Comparison of ENCODE assay signal across 10 cellular contexts in genomic region chr3:177824190-177824786, GRCh38.
DNase-seq lines count a peak whose midpoint lies in the region; ATAC-seq, FAIRE-seq and TF ChIP-seq lines count a peak whose summit lies in the region.
"Had no signal": no experiment of that assay in that cellular context is flagged by ENCODE, and none has a peak within 500 bp of the region (broad histone marks: within the 10 kb centered on the region; RNA-seq: fewer than 3 reads in every experiment).

No MANE protein-coding gene starts in this region.

- H3K36me3 ChIP-seq in RWPE2 (ENCODE audit: low read depth) (no peaks in the 10 kb centered on the region), pancreas (no peaks in the 10 kb centered on the region), HAP-1 (replicated peaks) (no peaks in the 10 kb centered on the region)

- no peaks in the 10 kb centered on the region for H3K4me1 Mint-ChIP-seq in effector memory CD8-positive, alpha-beta T cell (ENCODE audit: low read depth in 2 of 2)

- H3K27me3 ChIP-seq in RWPE2 (ENCODE audit: insufficient read depth, poor library complexity, severe bottlenecking) (no peaks in the 10 kb centered on the region), pancreas (no peaks in the 10 kb centered on the region), HAP-1 (ENCODE audit: low read depth) (no peaks in the 10 kb centered on the region)

- ATAC-seq in RWPE2 (ENCODE audit: low read depth) (peak; percentile 30), pancreas (peak; percentile 67 to 88 (median 84)), GM19452 (IDR thresholded peaks at IDR 0.05; ENCODE audit: unreplicated experiment) (no peak)
- ATAC-seq in effector memory CD8-positive, alpha-beta T cell (replicated peaks): no peak

- no peaks in the 10 kb centered on the region for H3K27me3 Mint-ChIP-seq in effector memory CD8-positive, alpha-beta T cell

- 14 to 23% methylated on average over 4 of the region's 4 CpGs for WGBS in pancreas, 2 donors

- in situ Hi-C loops in HAP-1 (cut with MboI; ENCODE audit: low sequenced_read_pairs): no loop called here

- H3K9me3 ChIP-seq in RWPE2 (ENCODE audit: severe bottlenecking) (no peaks in the 10 kb centered on the region), pancreas (no peaks in the 10 kb centered on the region), HAP-1 (no peaks in the 10 kb centered on the region)

- H3K36me3 Mint-ChIP-seq in effector memory CD8-positive, alpha-beta T cell (ENCODE audit: insufficient read depth): no peaks in the 10 kb centered on the region

- DNase-seq in Ammon's horn (ENCODE audit: low spot score): peak; percentile 16
- DNase-seq in RWPE2 (ENCODE audit: low spot score): no peak
- peak; percentile 64 for DNase-seq in fibroblast of villous mesenchyme (ENCODE audit: low read depth)
- DNase-seq in pancreas: peak in 3 of 6 donors; percentile 27 to 50 (median 49)
- no peak for DNase-seq in HAP-1 (ENCODE audit: low spot score in 2 of 2)
- DNase-seq in NOMO-1 treated with DMSO at 0.1 percent for 48 hours (lab: John Stamatoyannopoulos, UW; ENCODE audit: unreplicated experiment): no peak
- DNase-seq in effector memory CD8-positive, alpha-beta T cell: no peak
- DNase-seq: NCI-H1417 treated with DMSO at 0.1 percent for 48 hours had no signal

- H3K4me1 ChIP-seq in RWPE2 (ENCODE audit: insufficient read depth, poor library complexity, severe bottlenecking) (peaks cover 26% of the 10 kb centered on the region), pancreas (peaks cover 0 to 10% (median 5%) of the 10 kb centered on the region in 3 donors), HAP-1 (no peaks in the 10 kb centered on the region; the same call in 1 of the 2 replicates)

- H3K27ac ChIP-seq in RWPE2 (ENCODE audit: poor library complexity, severe bottlenecking) (no peak overlapping the region), pancreas (peak overlapping the region in 1 of 4 donors; percentile 36)

- no peaks in the 10 kb centered on the region for H3K9me3 Mint-ChIP-seq in effector memory CD8-positive, alpha-beta T cell

- no peak for FAIRE-seq in pancreas (lab: Jason Lieb, UNC)
- FAIRE-seq: D721Med had no signal

- intact Hi-C loops in pancreas (cut with DNase I): no loop called here

- TF ChIP-seq CTCF in RWPE2 (IDR thresholded peaks at IDR 0.05; ENCODE audit: poor library complexity, severe bottlenecking) (no peak), fibroblast of villous mesenchyme (IDR thresholded peaks at IDR 0.05; ENCODE audit: insufficient read depth, low read depth, low read length) (no peak), pancreas (IDR thresholded peaks at IDR 0.05) (no peak)

- no peak overlapping the region for H3K4me3 Mint-ChIP-seq in effector memory CD8-positive, alpha-beta T cell

- no peak overlapping the region for H3K4me3 ChIP-seq in RWPE2 (ENCODE audit: severe bottlenecking)
- no peak overlapping the region for H3K4me3 ChIP-seq in fibroblast of villous mesenchyme (ENCODE audit: low read depth, low read length)
- no peak overlapping the region for H3K4me3 ChIP-seq in pancreas
- H3K4me3 ChIP-seq in HAP-1: no peak overlapping the region

- H3K27ac Mint-ChIP-seq in effector memory CD8-positive, alpha-beta T cell: no peak overlapping the region

Comparison
In these comparisons a context has a peak if more than half of its experiments do, and no peak if none do; other contexts are left out.
1. DNase-seq: peak in Ammon's horn (single experiment) and fibroblast of villous mesenchyme (single experiment); none in RWPE2 (single experiment), HAP-1 (0 of 2), NOMO-1 treated with DMSO at 0.1 percent for 48 hours (single experiment) and effector memory CD8-positive, alpha-beta T cell (0 of 3).
2. ATAC-seq: peak in RWPE2 (single experiment) and pancreas (4 of 4); none in GM19452 (single experiment) and effector memory CD8-positive, alpha-beta T cell (single experiment).